ENCODE assay signal across 8 cellular contexts in the genomic region with DNA sequence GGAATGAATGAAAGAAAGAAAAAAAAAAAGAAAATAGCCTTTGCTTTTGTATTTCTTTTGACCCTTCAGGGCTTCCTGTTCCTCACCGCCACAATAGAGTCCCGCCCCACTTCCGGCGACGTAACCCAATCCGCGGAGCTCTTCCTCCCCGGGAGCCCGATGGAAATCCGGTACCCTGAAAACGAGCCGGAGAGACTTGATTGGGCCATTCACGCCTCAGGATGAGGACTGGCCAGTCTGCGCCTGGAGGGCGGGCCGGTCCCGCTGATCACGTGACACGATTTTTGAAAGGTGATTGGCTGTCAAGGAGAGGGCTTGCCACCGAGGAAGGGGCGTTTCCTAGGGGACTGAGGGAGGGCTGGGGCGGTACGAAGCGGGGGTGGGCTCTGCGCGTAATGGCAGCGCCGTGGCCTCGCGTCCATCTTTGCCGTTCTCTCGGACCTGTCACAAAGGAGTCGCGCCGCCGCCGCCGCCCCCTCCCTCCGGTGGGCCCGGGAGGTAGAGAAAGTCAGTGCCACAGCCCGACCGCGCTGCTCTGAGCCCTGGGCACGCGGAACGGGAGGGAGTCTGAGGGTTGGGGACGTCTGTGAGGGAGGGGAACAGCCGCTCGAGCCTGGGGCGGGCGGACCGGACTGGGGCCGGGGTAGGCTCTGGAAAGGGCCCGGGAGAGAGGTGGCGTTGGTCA. TPM values are rescaled to one million over a fixed set of nuclear protein-coding genes. Genes with fewer than 3 reads are reported as not detected.
DNase-seq lines count a peak whose midpoint lies in the region; ATAC-seq and TF ChIP-seq lines count a peak whose summit lies in the region.

A gene with protein sequence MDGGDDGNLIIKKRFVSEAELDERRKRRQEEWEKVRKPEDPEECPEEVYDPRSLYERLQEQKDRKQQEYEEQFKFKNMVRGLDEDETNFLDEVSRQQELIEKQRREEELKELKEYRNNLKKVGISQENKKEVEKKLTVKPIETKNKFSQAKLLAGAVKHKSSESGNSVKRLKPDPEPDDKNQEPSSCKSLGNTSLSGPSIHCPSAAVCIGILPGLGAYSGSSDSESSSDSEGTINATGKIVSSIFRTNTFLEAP (minus strand): TSS at position 95 of the 685 bp plus-strand sequence. CDS start 12,185 bp downstream, outside the sequence.
A gene (plus strand): TSS at position 385 of the 685 bp plus-strand sequence. CDS start 18,330 bp downstream, outside the sequence.

- peaks cover 90% of the 10 kb centered on the region for H3K79me2 ChIP-seq in ACC112 (ENCODE audit: control insufficient read depth, insufficient read depth, low read length, unreplicated experiment)

- H3K4me3 ChIP-seq in ACC112 (ENCODE audit: low read depth, low read length) (peak within 1 kb of the TSS; percentile 97), breast epithelium (peak within 1 kb of the TSS; percentile 87 to 96 (median 88)), iPS-18a (ENCODE audit: low read length) (peak within 1 kb of the TSS; percentile 75), skeletal muscle satellite cell (ENCODE audit: low read length) (peak within 1 kb of the TSS; percentile 93)

- ATAC-seq in GM18870 (IDR thresholded peaks at IDR 0.05; ENCODE audit: unreplicated experiment) = peak; percentile 87
- peak; percentile 81 for ATAC-seq in HG03135 (IDR thresholded peaks at IDR 0.05; ENCODE audit: unreplicated experiment)

- peak within 1 kb of the TSS; percentile 93 for H3K4me2 ChIP-seq in skeletal muscle satellite cell (ENCODE audit: low read length)

- peak; percentile 76 for TF ChIP-seq POLR2A in breast epithelium (IDR thresholded peaks at IDR 0.05)

- TF ChIP-seq CTCF in VCaP (conservative IDR thresholded peaks at IDR 0.05) = no peak
- TF ChIP-seq CTCF in breast epithelium (IDR thresholded peaks at IDR 0.05) = peak in 1 of 3 donors; percentile 26

- peak within 1 kb of the TSS; percentile 89 for H3K9ac ChIP-seq in iPS-18a (ENCODE audit: low read length)
- H3K9ac ChIP-seq in skeletal muscle satellite cell (ENCODE audit: low read depth, low read length) = peak within 1 kb of the TSS; percentile 98

- H3K9me3 ChIP-seq in breast epithelium = no peaks in the 10 kb centered on the region
- H3K9me3 ChIP-seq in iPS-18a (ENCODE audit: control insufficient read depth, low read depth, low read length) = no peaks in the 10 kb centered on the region
- no peaks in the 10 kb centered on the region for H3K9me3 ChIP-seq in skeletal muscle satellite cell (replicated peaks; ENCODE audit: low read length)

- intact Hi-C loops in breast epithelium (cut with DNase I; ENCODE audit: low total_unique reads) = loop anchor here (5.0 kb wide), 1 partner anchor 236 kb away; no protein-coding TSS in a partner anchor

- peak within 1 kb of the TSS; percentile 96 for H2AFZ ChIP-seq in ACC112 (ENCODE audit: low read length, unreplicated experiment)

- DNase-seq in NCI-H2196 treated with DMSO at 0.1 percent for 48 hours (lab: John Stamatoyannopoulos, UW; ENCODE audit: unreplicated experiment) (peak; percentile 86), breast epithelium (ENCODE audit: low spot score in 2 of 2) (peak; percentile 99)

- H3K27me3 ChIP-seq in ACC112 (ENCODE audit: insufficient read depth, low read length) (no peaks in the 10 kb centered on the region), breast epithelium (no peaks in the 10 kb centered on the region), iPS-18a (ENCODE audit: control insufficient read depth, insufficient read depth, low read length) (no peaks in the 10 kb centered on the region), skeletal muscle satellite cell (ENCODE audit: control insufficient read depth, insufficient read depth, low read length) (no peaks in the 10 kb centered on the region)

- H3K27ac ChIP-seq in ACC112 (ENCODE audit: low read depth, low read length) = peak within 1 kb of the TSS; percentile 82
- H3K27ac ChIP-seq in VCaP = peak within 1 kb of the TSS; percentile 86
- peak within 1 kb of the TSS; percentile 95 to 98 for H3K27ac ChIP-seq in breast epithelium
- peak within 1 kb of the TSS; percentile 72 for H3K27ac ChIP-seq in iPS-18a (ENCODE audit: low read length)

- H3K4me1 ChIP-seq in ACC112 (ENCODE audit: control insufficient read depth, insufficient read depth, low read length, unreplicated experiment) = peaks cover 27% of the 10 kb centered on the region
- peaks cover 0 to 13% of the 10 kb centered on the region in 2 donors for H3K4me1 ChIP-seq in breast epithelium
- H3K4me1 ChIP-seq in iPS-18a (ENCODE audit: control insufficient read depth, low read depth, low read length) = peaks cover 14% of the 10 kb centered on the region
- peaks cover 29% of the 10 kb centered on the region for H3K4me1 ChIP-seq in skeletal muscle satellite cell (ENCODE audit: control insufficient read depth, insufficient read depth, low read length)

- no peaks in the 10 kb centered on the region; the same call in 1 of the 2 replicates for H3K36me3 ChIP-seq in ACC112 (ENCODE audit: insufficient read depth, low read length)
- no peaks in the 10 kb centered on the region for H3K36me3 ChIP-seq in breast epithelium
- H3K36me3 ChIP-seq in iPS-18a (ENCODE audit: control insufficient read depth, low read depth, low read length) = no peaks in the 10 kb centered on the region
- no peaks in the 10 kb centered on the region for H3K36me3 ChIP-seq in skeletal muscle satellite cell (ENCODE audit: insufficient read depth, low read length)

RNA-seq across cellular contexts. Expression of the first gene that starts in this region (rescaled TPM):
- total RNA-seq in breast epithelium = 10 to 100 TPM; 64.8 to 81.4 (median 69.8) TPM
- 65.5 and 92.5 TPM in 2 replicates for total RNA-seq in skeletal muscle satellite cell (2012; rRNA removed)

RNA-seq across cellular contexts. Expression of the second gene that starts in this region (rescaled TPM):
- 10 to 100 TPM; 26.4 to 52.4 (median 34.4) TPM for total RNA-seq in breast epithelium
- total RNA-seq in skeletal muscle satellite cell (2012; rRNA removed) = 47.9 and 55.0 TPM in 2 replicates

Comparison
In these comparisons a context has a peak if more than half of its experiments do, and no peak if none do; other contexts are left out.
1. Peak in every context shown above with its lines: DNase-seq, ATAC-seq, H3K4me3 ChIP-seq and H3K27ac ChIP-seq.